In the genomic region with DNA sequence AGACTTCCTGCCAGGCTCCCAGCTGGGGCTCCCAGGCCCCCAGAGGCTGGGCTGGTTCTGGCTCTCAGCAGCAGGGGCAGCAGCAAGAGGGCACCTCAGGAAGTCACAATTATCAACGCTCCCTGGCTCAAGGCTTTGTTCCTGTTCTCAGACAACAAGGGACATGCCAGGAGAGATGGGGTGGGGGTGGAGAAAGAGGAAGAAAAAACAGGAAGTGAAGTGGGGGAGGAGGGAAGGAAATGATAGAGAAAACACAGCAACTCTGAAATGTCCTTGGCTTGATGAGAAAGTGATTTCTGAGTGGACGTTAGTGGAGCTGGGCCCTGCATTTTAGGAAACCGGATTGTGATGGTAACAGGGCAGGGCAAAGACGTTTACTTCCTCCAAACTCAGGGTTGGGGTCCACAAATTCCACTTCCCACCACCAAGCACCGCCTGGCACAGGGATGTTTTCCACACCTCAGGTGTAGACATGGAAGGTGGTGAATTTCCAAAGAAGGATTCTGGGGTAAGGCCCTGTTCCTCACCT, we compare ENCODE assay signal across 10 cellular contexts. TPM values are rescaled to one million over a fixed set of nuclear protein-coding genes. Genes with fewer than 3 reads are reported as not detected.
DNase-seq lines count a peak whose midpoint lies in the region; ATAC-seq and TF ChIP-seq lines count a peak whose summit lies in the region.
"Had no signal": no experiment of that assay in that cellular context is flagged by ENCODE, and none has a peak within 500 bp of the region (broad histone marks: within the 10 kb centered on the region; RNA-seq: fewer than 3 reads in every experiment).

No MANE protein-coding gene starts in this region.

- peak overlapping the region; percentile 90 for H2AFZ ChIP-seq in Karpas-422 (ENCODE audit: low read length)

- TF ChIP-seq CTCF in DOHH2 (IDR thresholded peaks at IDR 0.05; ENCODE audit: low read depth, low read length, poor library complexity, severe bottlenecking) (no peak), colonic mucosa (IDR thresholded peaks at IDR 0.05) (no peak), nephron (IDR thresholded peaks at IDR 0.05; ENCODE audit: unreplicated experiment in 3 of 3) (no peak)

- H3K27ac Mint-ChIP-seq in nephron, result peak overlapping the region; percentile 64 to 95 (median 75)

- H3K79me2 ChIP-seq in DOHH2 (ENCODE audit: control insufficient read depth, low read length), result peaks cover 45% of the 10 kb centered on the region
- H3K79me2 ChIP-seq in Karpas-422 (ENCODE audit: low read length), result no peaks in the 10 kb centered on the region

- DNase-seq in Karpas-422 (peak; percentile 81), colonic mucosa (no peak), NCI-H2107 (lab: John Stamatoyannopoulos, UW) (no peak)
- DNase-seq in activated T-cell treated with anti-CD3 and anti-CD28 coated beads, Interleukin-2, amount 50 U/mL, for 48 hours, result no peak
- DNase-seq: NCI-H226 had no signal

- no peaks in the 10 kb centered on the region for H3K27me3 ChIP-seq in DOHH2 (ENCODE audit: control insufficient read depth, low read length)
- no peaks in the 10 kb centered on the region for H3K27me3 ChIP-seq in Karpas-422 (ENCODE audit: low read length)
- H3K27me3 ChIP-seq in colonic mucosa, result no peaks in the 10 kb centered on the region
- H3K27me3 ChIP-seq: cardiac muscle cell had no signal

- ATAC-seq in HG03442 (IDR thresholded peaks at IDR 0.05; ENCODE audit: unreplicated experiment) (no peak), HG03520 (IDR thresholded peaks at IDR 0.05; ENCODE audit: unreplicated experiment) (no peak)

- H3K4me2 ChIP-seq in DOHH2 (ENCODE audit: low read length) (peak overlapping the region; percentile 97), Karpas-422 (ENCODE audit: low read depth, low read length, poor library complexity, severe bottlenecking) (peak overlapping the region; percentile 56)

- peaks cover 91% of the 10 kb centered on the region for H3K4me1 ChIP-seq in DOHH2 (ENCODE audit: control insufficient read depth, low read length)
- H3K4me1 ChIP-seq in Karpas-422 (ENCODE audit: low read length), result peaks cover 16% of the 10 kb centered on the region
- H3K4me1 ChIP-seq in colonic mucosa, result no peaks in the 10 kb centered on the region

- peak overlapping the region; percentile 98 for H3K27ac ChIP-seq in DOHH2 (ENCODE audit: low read depth, low read length)
- no peak overlapping the region for H3K27ac ChIP-seq in Karpas-422 (ENCODE audit: low read length)
- peak overlapping the region; percentile 18 for H3K27ac ChIP-seq in colonic mucosa
- H3K27ac ChIP-seq: cardiac muscle cell had no signal

- no peaks in the 10 kb centered on the region for H3K27me3 Mint-ChIP-seq in nephron (ENCODE audit: low read depth)

- 0 out of 2 replicates have a peak overlapping the region, but pooled peaks have one; percentile 33 for H3K9ac ChIP-seq in Karpas-422 (ENCODE audit: low read length)
- H3K9ac ChIP-seq in colonic mucosa (ENCODE audit: low read depth in 2 of 2, low read length in 2 of 2), result no peak overlapping the region

- H3K36me3 Mint-ChIP-seq in nephron (ENCODE audit: low read depth), result no peaks in the 10 kb centered on the region

- peaks cover 72% of the 10 kb centered on the region for H3K4me1 Mint-ChIP-seq in nephron

- H3K9me3 ChIP-seq in DOHH2 (ENCODE audit: control insufficient read depth, insufficient read depth, low read length) (no peaks in the 10 kb centered on the region), Karpas-422 (ENCODE audit: low read length) (no peaks in the 10 kb centered on the region), colonic mucosa (no peaks in the 10 kb centered on the region)

- peaks cover 34% of the 10 kb centered on the region for H3F3A ChIP-seq in DOHH2 (ENCODE audit: control insufficient read depth, insufficient read depth)

- peak overlapping the region; percentile 80 for H3K4me3 ChIP-seq in DOHH2 (ENCODE audit: low read length)
- H3K4me3 ChIP-seq in Karpas-422 (ENCODE audit: low read length), result peak overlapping the region; percentile 27; the same call in 1 of the 2 replicates
- no peak overlapping the region for H3K4me3 ChIP-seq in colonic mucosa
- H3K4me3 ChIP-seq: cardiac muscle cell had no signal

- H3K9me3 Mint-ChIP-seq in nephron, result no peaks in the 10 kb centered on the region

- H4K20me1 ChIP-seq in DOHH2 (ENCODE audit: control insufficient read depth, insufficient read depth, low read depth, low read length) (no peaks in the 10 kb centered on the region), Karpas-422 (ENCODE audit: insufficient read depth, low read depth, low read length) (no peaks in the 10 kb centered on the region)

- H3K36me3 ChIP-seq in DOHH2 (ENCODE audit: control insufficient read depth, low read length) (peaks cover 56% of the 10 kb centered on the region), Karpas-422 (ENCODE audit: insufficient read depth, low read length) (no peaks in the 10 kb centered on the region), colonic mucosa (no peaks in the 10 kb centered on the region)
- H3K36me3 ChIP-seq: cardiac muscle cell had no signal

- H3K4me3 Mint-ChIP-seq in nephron, result no peak overlapping the region

- intact Hi-C loops in colonic mucosa (cut with DNase I), result no loop called here

- H3K9me2 ChIP-seq in DOHH2 (replicated peaks; ENCODE audit: control insufficient read depth, low read length) (no peaks in the 10 kb centered on the region), Karpas-422 (replicated peaks; ENCODE audit: insufficient read depth, low read length) (no peaks in the 10 kb centered on the region)

RNA-seq across cellular contexts. Expression of gene CYRIA, which starts 40.4 kb away (rescaled TPM):
- total RNA-seq in Karpas-422 (2014; rRNA removed; shearing (Covaris generic); ENCODE audit: low replicate concordance), result 2.3 and 4.2 TPM in 2 replicates
- 1 to 10 TPM; 1.0 to 3.8 TPM for total RNA-seq in colonic mucosa
